Comparison of ENCODE assay signal across 9 cellular contexts in the genomic region with DNA sequence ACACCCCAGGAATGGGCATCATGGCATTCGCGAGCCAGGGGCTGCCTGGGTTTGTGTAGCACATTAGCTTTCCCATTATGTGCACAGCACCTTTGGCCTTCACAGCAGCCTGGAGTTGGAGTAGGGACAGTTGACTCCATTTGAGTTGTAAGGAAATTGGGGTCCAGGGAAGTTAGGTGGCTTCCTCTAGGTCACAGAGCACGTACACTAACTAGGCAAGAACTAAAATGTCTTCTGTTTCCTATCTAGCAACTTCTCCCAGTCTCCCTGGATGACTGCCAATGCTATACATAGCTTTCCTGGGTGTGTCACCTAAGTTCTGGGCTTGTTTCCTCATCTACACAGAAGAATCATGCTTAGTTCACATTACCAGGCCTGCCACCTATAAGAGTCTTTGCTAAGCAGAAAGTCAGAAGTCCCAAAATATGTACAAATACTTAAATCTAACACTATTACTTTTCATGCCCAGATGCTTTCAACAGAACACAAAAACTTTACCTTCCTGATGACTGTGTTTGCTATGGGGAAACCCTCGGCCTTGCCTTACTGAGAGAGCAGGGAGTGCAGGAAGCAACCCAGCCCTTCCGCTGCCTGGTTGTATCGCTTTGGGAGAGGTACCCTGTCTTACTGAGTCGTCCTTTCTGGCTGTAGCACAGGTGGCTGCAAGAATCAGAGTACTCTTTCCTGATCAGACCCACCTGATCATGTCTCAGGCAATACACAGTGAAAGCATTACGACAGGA. TPM values are rescaled to one million over a fixed set of nuclear protein-coding genes. Genes with fewer than 3 reads are reported as not detected.
A peak's percentile ranks its signal among the peaks of the same experiment; 100 is the strongest.
DNase-seq lines count a peak whose midpoint lies in the region; ATAC-seq and TF ChIP-seq lines count a peak whose summit lies in the region.
"Had no signal": no experiment of that assay in that cellular context is flagged by ENCODE, and none has a peak within 500 bp of the region (broad histone marks: within the 10 kb centered on the region; RNA-seq: fewer than 3 reads in every experiment).

No MANE protein-coding gene starts in this region.

- no peak for TF ChIP-seq POLR2A in HCT116 (IDR thresholded peaks at IDR 0.05; ENCODE audit: borderline replicate concordance, extremely low read depth, insufficient read depth, insufficient read length)
- no peak for TF ChIP-seq POLR2A in spleen (IDR thresholded peaks at IDR 0.05)

- no peak for TF ChIP-seq RAD21 in HCT116 (IDR thresholded peaks at IDR 0.05; ENCODE audit: low read depth)

- peaks cover 3% of the 10 kb centered on the region; the same call in 1 of the 2 replicates for H4K20me1 ChIP-seq in HCT116 (ENCODE audit: insufficient read depth)

- ATAC-seq in HCT116 (peak; percentile 66), T-cell (replicated peaks in 1 of 4) (peak in 2 of 4 experiments; percentile 46 to 76), GM18907 (IDR thresholded peaks at IDR 0.05; ENCODE audit: unreplicated experiment) (no peak)

- intact Hi-C loops in HCT116 (cut with micrococcal nuclease), result no loop called here
- intact Hi-C loops in spleen (cut with DNase I; ENCODE audit: low total_unique reads), result no loop called here

- peak overlapping the region; percentile 57 for H3K4me2 ChIP-seq in HCT116 (ENCODE audit: low read length)

- peak overlapping the region in 1 of 2 donors; percentile 66 for H3K27ac Mint-ChIP-seq in T-cell
- H3K27ac Mint-ChIP-seq: activated naive CD8-positive, alpha-beta T cell had no signal

- peak overlapping the region; percentile 42 for H3K27ac ChIP-seq in HCT116 (ENCODE audit: low read depth, low read length)
- peak overlapping the region; percentile 65 for H3K27ac ChIP-seq in cardiac muscle cell
- peak overlapping the region; percentile 53 to 95 (median 80) for H3K27ac ChIP-seq in spleen

- H3K4me3 ChIP-seq in HCT116 (replicated peaks in 1 of 2; ENCODE audit: low read depth in 1 of 2, low read length in 2 of 2) (peak overlapping the region in 1 of 2 experiments; percentile 14; a peak in 1 of 4 replicates), cardiac muscle cell (no peak overlapping the region), spleen (peak overlapping the region in 1 of 8 donors; percentile 5)

- DNase-seq in HCT116 (ENCODE audit: low read depth, low spot score) (peak; percentile 62), T-cell (peak in 1 of 34 experiments; percentile 18), cardiac muscle cell (ENCODE audit: low read depth in 1 of 2, low spot score in 1 of 2) (peak in 1 of 2 donors; percentile 93), spleen (peak; percentile 80), NK-92 (lab: John Stamatoyannopoulos, UW; ENCODE audit: unreplicated experiment) (no peak), T-helper 9 cell (no peak)
- no peak for DNase-seq in stimulated activated naive CD4-positive, alpha-beta T cell treated with Interleukin-2 at 50 U/mL for 16 hours (lab: John Stamatoyannopoulos, UW)

- no peaks in the 10 kb centered on the region for H3K27me3 ChIP-seq in HCT116 (ENCODE audit: insufficient read depth, low read length)
- no peaks in the 10 kb centered on the region for H3K27me3 ChIP-seq in cardiac muscle cell
- H3K27me3 ChIP-seq in spleen (replicated peaks in 1 of 7), result no peaks in the 10 kb centered on the region

- BruUV-seq in HCT116 (replicated peaks; lab: Mats Ljungman, UMichigan), result no TSS peak

- H3K4me1 ChIP-seq in HCT116 (ENCODE audit: control insufficient read depth in 1 of 2, insufficient read depth in 2 of 2, low read length in 2 of 2), result peaks cover 18 to 32% of the 10 kb centered on the region in 2 experiments
- H3K4me1 ChIP-seq in cardiac muscle cell (ENCODE audit: low read depth), result peaks cover 59% of the 10 kb centered on the region
- H3K4me1 ChIP-seq in spleen, result peaks cover 28 to 100% (median 73%) of the 10 kb centered on the region in 6 donors

- peak overlapping the region in 2 of 3 donors; percentile 1 to 22 for H3K4me3 Mint-ChIP-seq in T-cell

- CTCF ChIA-PET in HCT116 (lab: Charles Lee), result interaction anchor here (1.2 kb wide), 1 partner anchor 70 kb away, joined by 3 read pairs; no protein-coding TSS in a partner anchor
- CTCF ChIA-PET in T-cell (lab: Charles Lee), result interaction anchor here in 1 of 2 donors (0.7 kb wide), 1 partner anchor 39 kb away, joined by 4 read pairs; no protein-coding TSS in a partner anchor

- H3K9me3 ChIP-seq in HCT116 (ENCODE audit: control insufficient read depth in 1 of 2, insufficient read depth in 1 of 2, low read depth in 1 of 2, low read length in 2 of 2), result no peaks in the 10 kb centered on the region
- no peaks in the 10 kb centered on the region for H3K9me3 ChIP-seq in cardiac muscle cell (ENCODE audit: low read depth)
- H3K9me3 ChIP-seq in spleen, result no peaks in the 10 kb centered on the region

- TF ChIP-seq CTCF in HCT116 (IDR thresholded peaks at IDR 0.05 in 2 of 3, conservative IDR thresholded peaks at IDR 0.05 in 1 of 3; ENCODE audit: borderline replicate concordance in 1 of 3, insufficient read depth in 1 of 3, low read depth in 2 of 3, low read length in 2 of 3) (no peak), cardiac muscle cell (IDR thresholded peaks at IDR 0.05; ENCODE audit: low read depth, low read length) (no peak), spleen (IDR thresholded peaks at IDR 0.05 in 8 of 11, conservative IDR thresholded peaks at IDR 0.05 in 3 of 11) (no peak)

- H3K27me3 Mint-ChIP-seq in T-cell, result no peaks in the 10 kb centered on the region
- H3K27me3 Mint-ChIP-seq: activated naive CD8-positive, alpha-beta T cell had no signal

- H3K9ac ChIP-seq in HCT116 (ENCODE audit: low read length), result peak overlapping the region; percentile 31

- H3K9me3 Mint-ChIP-seq in T-cell, result no peaks in the 10 kb centered on the region

- WGBS in spleen, 5 donors, result 45 to 64% (median 58%) methylated on average over 8 of the region's 8 CpGs

- POLR2A ChIA-PET in HCT116 (lab: Charles Lee) (no interaction called here), T-cell (lab: Charles Lee) (no interaction called here)

- peaks cover 67 to 85% (median 82%) of the 10 kb centered on the region in 3 donors for H3K4me1 Mint-ChIP-seq in T-cell

- peaks cover 68% of the 10 kb centered on the region for H3K36me3 Mint-ChIP-seq in T-cell

- no peak overlapping the region for H2AFZ ChIP-seq in HCT116 (ENCODE audit: low read depth, low read length, poor library complexity, severe bottlenecking)

- peaks cover 100% of the 10 kb centered on the region for H3K79me2 ChIP-seq in HCT116 (ENCODE audit: insufficient read depth, low read length)

- H3K9me2 ChIP-seq in HCT116 (ENCODE audit: insufficient read depth), result no peaks in the 10 kb centered on the region

- H3K36me3 ChIP-seq in HCT116 (ENCODE audit: control insufficient read depth in 1 of 2, insufficient read depth in 2 of 2, low read length in 2 of 2) (peaks cover 16 to 53% of the 10 kb centered on the region in 2 experiments; a peak in 3 of 4 replicates), cardiac muscle cell (peaks cover 9% of the 10 kb centered on the region), spleen (peaks cover 0 to 98% (median 40%) of the 10 kb centered on the region in 6 donors)

- RAD21 ChIA-PET in HCT116 (lab: Charles Lee; ENCODE audit: low non-redundant PET in 1 of 2, low total read pairs in 2 of 2, uncharacterized antibody in 2 of 2, unreplicated experiment in 2 of 2), result no interaction called here

TF ChIP-seq in HCT116, 20 proteins besides CTCF, POLR2A, EP300 and RAD21:
- no peak for TF ChIP-seq CEBPB (IDR thresholded peaks at IDR 0.05; ENCODE audit: low read depth)
- no peak for TF ChIP-seq EZH2 (IDR thresholded peaks at IDR 0.05)
- TF ChIP-seq JUND (IDR thresholded peaks at IDR 0.05), result no peak
- TF ChIP-seq YY1 (IDR thresholded peaks at IDR 0.05; ENCODE audit: extremely low read depth, insufficient replicate concordance, low read depth, low read length), result peak; percentile 35
- 0 out of 2 replicates have a peak, but pooled peaks have one; percentile 21 for TF ChIP-seq ZFX (IDR thresholded peaks at IDR 0.05)
- TF ChIP-seq EGR1 (IDR thresholded peaks at IDR 0.05; ENCODE audit: low read depth), result no peak
- TF ChIP-seq FOSL1 (IDR thresholded peaks at IDR 0.05; ENCODE audit: low read depth), result no peak
- no peak for TF ChIP-seq SP1 (IDR thresholded peaks at IDR 0.05; ENCODE audit: low read depth)
- no peak for TF ChIP-seq MAX (IDR thresholded peaks at IDR 0.05)
- TF ChIP-seq POLR2AphosphoS5 (IDR thresholded peaks at IDR 0.05; ENCODE audit: low read depth, low read length), result no peak
- no peak for TF ChIP-seq SIN3A (IDR thresholded peaks at IDR 0.05; ENCODE audit: low read depth)

RNA-seq across cellular contexts. Expression of gene MACROH2A1, which starts 12.0 kb away (rescaled TPM):
- total RNA-seq in HCT116 (2021; ENCODE audit: unreplicated experiment), result 218 TPM
- 150 and 174 TPM in 2 replicates for polyA plus RNA-seq in HCT116 (2012)
- total RNA-seq in T-cell, result 100 to 1,000 TPM; 111 to 136 (median 133) TPM
- 584 and 644 TPM in 2 replicates for total RNA-seq in cardiac muscle cell
- polyA plus RNA-seq in cardiac muscle cell, result 327 and 386 TPM in 2 replicates
- 100 to 1,000 TPM; 139 to 288 (median 210) TPM for total RNA-seq in spleen
- polyA plus RNA-seq in spleen, result 100 to 1,000 TPM in 2 of 3 donors, 10 to 100 TPM in 1; 88.1 to 139 (median 113) TPM

Comparison
In these comparisons a context has a peak if more than half of its experiments do, and no peak if none do; other contexts are left out.
1. DNase-seq: peak in HCT116 (single experiment) and spleen (single experiment); none in NK-92 (single experiment), stimulated activated naive CD4-positive, alpha-beta T cell treated with Interleukin-2 at 50 U/mL for 16 hours (single experiment) and T-helper 9 cell (single experiment).
2. Peak in every context shown above with its lines, with median percentiles within 50 percentile points of each other: H3K27ac ChIP-seq.